ENCODE assay signal across 2 cellular contexts in genomic region chr20:5020760-5021159, GRCh38.
TF ChIP-seq lines count a peak whose summit lies in the region.

No MANE protein-coding gene starts in this region.

TF ChIP-seq in K562, 482 proteins besides CTCF, POLR2A, EP300 and RAD21:
- TF ChIP-seq EWSR1 (IDR thresholded peaks at IDR 0.05; ENCODE audit: borderline replicate concordance, low read depth, partially characterized antibody) (no peak), ZNF124 (CRISPR knock-in tag; IDR thresholded peaks at IDR 0.05) (no peak), GTF2B (IDR thresholded peaks at IDR 0.05; ENCODE audit: extremely low read depth, insufficient read length) (no peak), SIRT6 (IDR thresholded peaks at IDR 0.05; ENCODE audit: low read depth, low read length) (no peak), BACH1 (tag; IDR thresholded peaks at IDR 0.05) (no peak), ELK3 (CRISPR knock-in tag; IDR thresholded peaks at IDR 0.05) (no peak), SRSF1 (IDR thresholded peaks at IDR 0.05; ENCODE audit: low read depth, low read length) (no peak), RBM17 (IDR thresholded peaks at IDR 0.05; ENCODE audit: borderline replicate concordance, low read depth, low read length) (no peak), ZNF239 (CRISPR knock-in tag; IDR thresholded peaks at IDR 0.05) (no peak), SMARCA4 (IDR thresholded peaks at IDR 0.05) (no peak), FOXM1 (IDR thresholded peaks at IDR 0.05; ENCODE audit: low read depth) (no peak), FOXM1 (CRISPR knock-in tag; IDR thresholded peaks at IDR 0.05; ENCODE audit: low read depth) (no peak), HDAC6 (IDR thresholded peaks at IDR 0.05; ENCODE audit: low read depth, low read length) (no peak), HOMEZ (CRISPR knock-in tag; IDR thresholded peaks at IDR 0.05) (no peak), ZNF174 (CRISPR knock-in tag; IDR thresholded peaks at IDR 0.05) (no peak), NR2C1 (IDR thresholded peaks at IDR 0.05) (no peak), NR2C1 (tag; IDR thresholded peaks at IDR 0.05) (no peak), BMI1 (IDR thresholded peaks at IDR 0.05; ENCODE audit: low read length) (no peak), ZNF780A (CRISPR knock-in tag; IDR thresholded peaks at IDR 0.05) (no peak), KDM1A (IDR thresholded peaks at IDR 0.05) (no peak), TRIM24 (IDR thresholded peaks at IDR 0.05) (no peak)

TF ChIP-seq in H1, 55 proteins besides CTCF, POLR2A, EP300 and RAD21:
- TF ChIP-seq CHD2 (IDR thresholded peaks at IDR 0.05; ENCODE audit: low read length) (no peak), RNF2 (IDR thresholded peaks at IDR 0.05; ENCODE audit: borderline replicate concordance, low read depth, low read length, missing control alignments, poor library complexity, severe bottlenecking) (no peak), RBBP5 (IDR thresholded peaks at IDR 0.05; ENCODE audit: borderline replicate concordance, low read depth, low read length) (no peak), SP1 (IDR thresholded peaks at IDR 0.05; ENCODE audit: low read depth, low read length) (no peak), BACH1 (IDR thresholded peaks at IDR 0.05; ENCODE audit: low read length) (no peak), SP2 (IDR thresholded peaks at IDR 0.05; ENCODE audit: low read length) (no peak)
TF ChIP-seq in H1: peak in this region for 0.
